In genomic region chr19:435056-435706, GRCh38 we compare ENCODE assay signal across 19 cellular contexts. TPM values are rescaled to one million over a fixed set of nuclear protein-coding genes. Genes with fewer than 3 reads are reported as not detected.
DNase-seq lines count a peak whose midpoint lies in the region; ATAC-seq and TF ChIP-seq lines count a peak whose summit lies in the region.
"Had no signal": no experiment of that assay in that cellular context is flagged by ENCODE, and none has a peak within 500 bp of the region (broad histone marks: within the 10 kb centered on the region; RNA-seq: fewer than 3 reads in every experiment).

No MANE protein-coding gene starts in this region.

- peaks cover 22% of the 10 kb centered on the region for H3K36me3 Mint-ChIP-seq in nephron progenitor cell (ENCODE audit: low read depth)
- H3K36me3 Mint-ChIP-seq in naive thymus-derived CD4-positive, alpha-beta T cell: no peaks in the 10 kb centered on the region
- H3K36me3 Mint-ChIP-seq: memory B cell, naive B cell had no signal

- H3K9me3 Mint-ChIP-seq in nephron progenitor cell: peaks cover 8% of the 10 kb centered on the region
- H3K9me3 Mint-ChIP-seq in naive thymus-derived CD4-positive, alpha-beta T cell: peaks cover 0 to 7% (median 0%) of the 10 kb centered on the region in 11 donors
- H3K9me3 Mint-ChIP-seq: CD4-positive, alpha-beta T cell had no signal

- POLR2A ChIA-PET in HEK293 (lab: Yijun Ruan, JAX): no interaction called here
- POLR2A ChIA-PET in naive thymus-derived CD4-positive, alpha-beta T cell (lab: Charles Lee): no interaction called here

- DNase-seq in NCI-H1417 treated with DMSO at 0.1 percent for 48 hours (lab: John Stamatoyannopoulos, UW) (peak; percentile 55), nephron progenitor cell (no peak), NCI-H526 (lab: John Stamatoyannopoulos, UW) (no peak), NCI-H146 treated with DMSO at 0.1 percent for 48 hours (lab: John Stamatoyannopoulos, UW; ENCODE audit: unreplicated experiment) (no peak)
- no peak for DNase-seq in naive thymus-derived CD4-positive, alpha-beta T cell
- DNase-seq: activated CD4-positive, alpha-beta T cell treated with anti-CD3 and anti-CD28 coated beads, Interleukin-2, amount 10 ng/mL, durations not matched to agents 7 days and 5 days; activated naive CD4-positive, alpha-beta T cell treated with anti-CD3 and anti-CD28 coated beads for 36 hours; activated T-cell treated with anti-CD3 and anti-CD28 coated beads, Interleukin-2, amount 50 U/mL, for 72 hours; CD4-positive, alpha-beta T cell; kidney glomerular epithelial cell; naive B cell; NCI-H1105; occipital lobe; T-helper 9 cell; thyroid gland had no signal

- ATAC-seq in naive thymus-derived CD4-positive, alpha-beta T cell: no peak

- H3K4me3 Mint-ChIP-seq in nephron progenitor cell: peak overlapping the region; percentile 32
- H3K4me3 Mint-ChIP-seq in naive thymus-derived CD4-positive, alpha-beta T cell: no peak overlapping the region
- H3K4me3 Mint-ChIP-seq: activated CD4-positive, alpha-beta T cell treated with anti-CD3 and anti-CD28 coated beads, Interleukin-2, amount 10 ng/mL, durations not matched to agents 7 days and 5 days; activated naive CD4-positive, alpha-beta T cell treated with anti-CD3 and anti-CD28 coated beads for 36 hours; activated T-cell treated with anti-CD3 and anti-CD28 coated beads, Interleukin-2, amount 50 U/mL, for 72 hours; CD4-positive, alpha-beta T cell; memory B cell; naive B cell; stimulated activated naive CD8-positive, alpha-beta T cell treated with anti-CD3 and anti-CD28 coated beads, Interleukin-15, Interleukin-2, amounts not matched to agents 100 ng/mL and 50 ng/mL, for 24 hours had no signal

- TF ChIP-seq CTCF in HEK293 (tag by site-specific recombination; IDR thresholded peaks at IDR 0.05) (no peak), nephron progenitor cell (IDR thresholded peaks at IDR 0.05) (no peak)

- H3K9me3 ChIP-seq in HEK293 (ENCODE audit: control insufficient read depth, insufficient read depth, low read depth, low read length): no peaks in the 10 kb centered on the region
- no peaks in the 10 kb centered on the region for H3K9me3 ChIP-seq in naive thymus-derived CD4-positive, alpha-beta T cell (ENCODE audit: control insufficient read depth in 2 of 3, low read length in 3 of 3)
- H3K9me3 ChIP-seq: thyroid gland had no signal

- H3K4me1 ChIP-seq in HEK293 (ENCODE audit: control insufficient read depth, insufficient read depth, low read length): no peaks in the 10 kb centered on the region
- no peaks in the 10 kb centered on the region for H3K4me1 ChIP-seq in naive thymus-derived CD4-positive, alpha-beta T cell (ENCODE audit: control insufficient read depth in 2 of 2, insufficient read depth in 2 of 2, low read length in 2 of 2)
- H3K4me1 ChIP-seq: thyroid gland had no signal

- H3K4me1 Mint-ChIP-seq in nephron progenitor cell: peaks cover 26% of the 10 kb centered on the region
- H3K4me1 Mint-ChIP-seq in naive thymus-derived CD4-positive, alpha-beta T cell: peaks cover 0 to 2% (median 0%) of the 10 kb centered on the region in 7 donors
- H3K4me1 Mint-ChIP-seq: activated CD4-positive, alpha-beta T cell treated with anti-CD3 and anti-CD28 coated beads, Interleukin-2, amount 10 ng/mL, durations not matched to agents 7 days and 5 days; memory B cell had no signal

- no peak overlapping the region for H3K4me3 ChIP-seq in HEK293 (ENCODE audit: low read depth, low read length)
- no peak overlapping the region for H3K4me3 ChIP-seq in naive thymus-derived CD4-positive, alpha-beta T cell (ENCODE audit: low read length)
- H3K4me3 ChIP-seq: thyroid gland had no signal

- H3K27ac ChIP-seq in HEK293 (ENCODE audit: extremely low read depth, low read depth, low read length): peak overlapping the region; percentile 34; the same call in 1 of the 2 replicates
- peak overlapping the region; percentile 79 for H3K27ac ChIP-seq in cingulate gyrus (ENCODE audit: low read depth, low read length)
- H3K27ac ChIP-seq in naive thymus-derived CD4-positive, alpha-beta T cell (ENCODE audit: low read depth, low read length): no peak overlapping the region
- H3K27ac ChIP-seq: thyroid gland had no signal

- CTCF ChIA-PET in HEK293 (lab: Yijun Ruan, JAX): no interaction called here
- CTCF ChIA-PET in naive thymus-derived CD4-positive, alpha-beta T cell (lab: Charles Lee): no interaction called here

- intact Hi-C loops in naive thymus-derived CD4-positive, alpha-beta T cell (cut with micrococcal nuclease): no loop called here

- no peak overlapping the region for H3K27ac Mint-ChIP-seq in nephron progenitor cell
- no peak overlapping the region for H3K27ac Mint-ChIP-seq in naive thymus-derived CD4-positive, alpha-beta T cell
- H3K27ac Mint-ChIP-seq: activated CD4-positive, alpha-beta T cell treated with anti-CD3 and anti-CD28 coated beads, Interleukin-2, amount 10 ng/mL, durations not matched to agents 7 days and 5 days; activated naive CD4-positive, alpha-beta T cell treated with anti-CD3 and anti-CD28 coated beads for 36 hours; activated T-cell treated with anti-CD3 and anti-CD28 coated beads, Interleukin-2, amount 50 U/mL, for 72 hours; CD4-positive, alpha-beta T cell; memory B cell; naive B cell; stimulated activated naive CD8-positive, alpha-beta T cell treated with anti-CD3 and anti-CD28 coated beads, Interleukin-15, Interleukin-2, amounts not matched to agents 100 ng/mL and 50 ng/mL, for 24 hours had no signal

- peaks cover 3 to 33% of the 10 kb centered on the region in 2 experiments; a peak in 1 of 3 replicates for H3K36me3 ChIP-seq in HEK293 (ENCODE audit: control insufficient read depth in 2 of 2, insufficient read depth in 1 of 2, low read length in 2 of 2)
- no peaks in the 10 kb centered on the region for H3K36me3 ChIP-seq in naive thymus-derived CD4-positive, alpha-beta T cell (ENCODE audit: control insufficient read depth in 2 of 3, insufficient read depth in 3 of 3, low read length in 3 of 3)

- H3K27me3 Mint-ChIP-seq in nephron progenitor cell (ENCODE audit: low read depth, poor library complexity): peaks cover 2% of the 10 kb centered on the region
- peaks cover 0 to 14% (median 10%) of the 10 kb centered on the region in 5 donors for H3K27me3 Mint-ChIP-seq in naive thymus-derived CD4-positive, alpha-beta T cell
- H3K27me3 Mint-ChIP-seq: activated CD4-positive, alpha-beta T cell treated with anti-CD3 and anti-CD28 coated beads, Interleukin-2, amount 10 ng/mL, durations not matched to agents 7 days and 5 days had no signal

- no peaks in the 10 kb centered on the region for H3K27me3 ChIP-seq in naive thymus-derived CD4-positive, alpha-beta T cell (ENCODE audit: control insufficient read depth in 2 of 2, insufficient read depth in 2 of 2, low read length in 2 of 2)
- H3K27me3 ChIP-seq: thyroid gland had no signal

TF ChIP-seq in HEK293, 187 proteins besides CTCF, POLR2A, EP300 and RAD21 (continues in another document):
- TF ChIP-seq SP2 (tag by site-specific recombination; IDR thresholded peaks at IDR 0.05): no peak
- no peak for TF ChIP-seq ZNF518A (tag by site-specific recombination; conservative IDR thresholded peaks at IDR 0.05; ENCODE audit: low read depth)

RNA-seq across cellular contexts. Expression of gene SHC2, which starts 25.7 kb away (rescaled TPM):
- 1 to 10 TPM in 2 of 5 experiments, under 1 TPM in 1, not detected in 2; 0.82 to 2.3 (median 2.1) TPM for total RNA-seq in naive thymus-derived CD4-positive, alpha-beta T cell
- not detected for polyA plus RNA-seq in naive thymus-derived CD4-positive, alpha-beta T cell
- total RNA-seq: activated CD4-positive, alpha-beta T cell treated with anti-CD3 and anti-CD28 coated beads, Interleukin-2, amount 10 ng/mL, durations not matched to agents 7 days and 5 days; activated naive CD4-positive, alpha-beta T cell treated with anti-CD3 and anti-CD28 coated beads for 36 hours had no signal

RNA-seq across cellular contexts. Expression of gene C2CD4C, which starts 26.2 kb away (rescaled TPM):
- total RNA-seq in naive thymus-derived CD4-positive, alpha-beta T cell: not detected
- not detected for polyA plus RNA-seq in naive thymus-derived CD4-positive, alpha-beta T cell
- total RNA-seq: activated CD4-positive, alpha-beta T cell treated with anti-CD3 and anti-CD28 coated beads, Interleukin-2, amount 10 ng/mL, durations not matched to agents 7 days and 5 days; CD4-positive, alpha-beta T cell had no signal
